Comparison of ENCODE assay signal across 33 cellular contexts in the genomic region with DNA sequence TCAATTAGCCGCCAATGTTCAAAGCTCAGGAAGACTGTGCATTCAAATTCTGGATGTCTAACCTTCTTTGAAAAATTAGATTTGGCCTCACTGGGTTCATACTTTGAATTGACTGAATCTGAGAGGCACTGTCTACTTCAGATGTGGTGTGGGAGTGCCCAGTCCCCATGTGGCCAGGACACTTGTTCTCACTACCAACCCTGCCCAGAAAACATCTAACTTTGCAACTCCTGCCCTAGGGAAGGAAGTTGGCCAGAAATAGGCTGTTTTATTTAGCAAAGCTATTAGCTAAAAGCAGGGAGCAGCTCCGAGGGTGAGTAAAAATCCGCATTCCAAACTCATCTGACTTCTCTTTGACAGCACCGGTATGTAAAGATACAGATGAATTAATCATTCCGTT.
DNase-seq lines count a peak whose midpoint lies in the region; ATAC-seq and TF ChIP-seq lines count a peak whose summit lies in the region.
"Had no signal": no experiment of that assay in that cellular context is flagged by ENCODE, and none has a peak within 500 bp of the region (broad histone marks: within the 10 kb centered on the region; RNA-seq: fewer than 3 reads in every experiment).

No MANE protein-coding gene starts in this region.

- peak overlapping the region in 7 of 10 donors; percentile 31 to 80 (median 56) for H3K27ac Mint-ChIP-seq in naive thymus-derived CD8-positive, alpha-beta T cell
- H3K27ac Mint-ChIP-seq: activated naive CD8-positive, alpha-beta T cell; mesothelial cell of epicardium; stimulated activated naive B cell treated with anti-CD40 and anti-IgM and Interleukin-4, amounts not matched to agents 10 μg/mL and 1 μg/mL and 100 μg/mL, for 72 hours; T-helper 1 cell treated with Interleukin-12 subunit alpha and Interleukin-12 subunit beta and Interleukin-4 antibody, amounts not matched to agents 30 μg/mL and 1 μg/mL, for 36 hours had no signal

- H3K9me3 Mint-ChIP-seq in naive thymus-derived CD8-positive, alpha-beta T cell: no peaks in the 10 kb centered on the region
- H3K9me3 Mint-ChIP-seq: CD8-positive, alpha-beta memory T cell; effector memory CD8-positive, alpha-beta T cell; mesothelial cell of epicardium; naive thymus-derived CD4-positive, alpha-beta T cell; stimulated activated naive B cell treated with anti-CD40 and anti-IgM and Interleukin-4, amounts not matched to agents 10 μg/mL and 1 μg/mL and 100 μg/mL, for 72 hours; T-helper 1 cell treated with Interleukin-12 subunit alpha and Interleukin-12 subunit beta and Interleukin-4 antibody, amounts not matched to agents 30 μg/mL and 1 μg/mL, for 36 hours had no signal

- intact Hi-C loops in left cardiac atrium (cut with DNase I) (no loop called here), right cardiac atrium (cut with DNase I) (no loop called here), body of pancreas (cut with DNase I) (no loop called here)

- no peaks in the 10 kb centered on the region for H3K36me3 Mint-ChIP-seq in naive thymus-derived CD8-positive, alpha-beta T cell
- H3K36me3 Mint-ChIP-seq: activated naive CD8-positive, alpha-beta T cell; mesothelial cell of epicardium had no signal

- H3K4me3 ChIP-seq in right cardiac atrium (ENCODE audit: low read length) (no peak overlapping the region), body of pancreas (no peak overlapping the region), coronary artery (no peak overlapping the region)
- H3K4me3 ChIP-seq: A549, MG63, upper lobe of right lung had no signal

- no peaks in the 10 kb centered on the region for H3K27me3 ChIP-seq in right cardiac atrium (ENCODE audit: control insufficient read depth, insufficient read depth)
- H3K27me3 ChIP-seq in body of pancreas: no peaks in the 10 kb centered on the region
- H3K27me3 ChIP-seq: MG63, upper lobe of right lung had no signal

- H3K9me3 ChIP-seq in right cardiac atrium (ENCODE audit: control insufficient read depth, low read length) (no peaks in the 10 kb centered on the region), body of pancreas (no peaks in the 10 kb centered on the region)
- H3K9me3 ChIP-seq: A549, MG63, SK-N-SH, upper lobe of right lung had no signal

- DNase-seq in left cardiac atrium: no peak
- DNase-seq in right cardiac atrium: no peak
- no peak for DNase-seq in body of pancreas
- DNase-seq in naive thymus-derived CD8-positive, alpha-beta T cell: no peak
- DNase-seq in NK-92 treated with Interleukin-12 subunit alpha and Interleukin-12 subunit beta, amount 100 ng/mL, for 24 hours (lab: John Stamatoyannopoulos, UW): no peak
- no peak for DNase-seq in coronary artery (ENCODE audit: low spot score)
- DNase-seq in NCI-H446 (lab: John Stamatoyannopoulos, UW): no peak
- DNase-seq: activated CD4-positive, alpha-beta T cell treated with anti-CD3 and anti-CD28 coated beads for 4 hours; activated CD8-positive, alpha-beta memory T cell treated with anti-CD3 and anti-CD28 coated beads for 24 hours; activated effector memory CD4-positive, alpha-beta T cell treated with Interleukin-2 at 50 U/mL for 16 hours; activated T-cell treated with anti-CD3 and anti-CD28 coated beads for 4 hours; caudate nucleus; CD8-positive, alpha-beta memory T cell; cortex of kidney; DMS153; effector memory CD8-positive, alpha-beta T cell; erythroblast; MG63; naive thymus-derived CD4-positive, alpha-beta T cell; NCI-H1105; NCI-H187; NCI-H510A treated with DMSO at 0.1 percent for 48 hours; occipital lobe; SK-N-SH; small intestine; stimulated activated naive B cell treated with anti-CD40 and anti-IgM and Interleukin-4, amounts not matched to agents 10 μg/mL and 1 μg/mL and 100 μg/mL, for 72 hours; upper lobe of right lung had no signal

- ATAC-seq in left cardiac atrium (peak; percentile 10 to 67), right cardiac atrium (no peak), body of pancreas (peak; percentile 47), HG02840 (IDR thresholded peaks at IDR 0.05; ENCODE audit: low FRiP score, unreplicated experiment) (no peak)
- no peak for ATAC-seq in naive thymus-derived CD8-positive, alpha-beta T cell
- ATAC-seq: A549; effector memory CD8-positive, alpha-beta T cell; naive thymus-derived CD4-positive, alpha-beta T cell; stimulated activated naive B cell treated with anti-CD40 and anti-IgM and Interleukin-4, amounts not matched to agents 10 μg/mL and 1 μg/mL and 100 μg/mL, for 72 hours; upper lobe of right lung had no signal

- H3K4me1 ChIP-seq in right cardiac atrium (ENCODE audit: control insufficient read depth, insufficient read depth, low read length) (peaks cover 2% of the 10 kb centered on the region), body of pancreas (peaks cover 24% of the 10 kb centered on the region)
- H3K4me1 ChIP-seq: A549 had no signal

- TF ChIP-seq CTCF in body of pancreas (IDR thresholded peaks at IDR 0.05) (no peak), coronary artery (IDR thresholded peaks at IDR 0.05) (no peak)

- no peaks in the 10 kb centered on the region for H3K27me3 Mint-ChIP-seq in naive thymus-derived CD8-positive, alpha-beta T cell
- H3K27me3 Mint-ChIP-seq: activated naive CD8-positive, alpha-beta T cell; effector memory CD8-positive, alpha-beta T cell; naive thymus-derived CD4-positive, alpha-beta T cell; stimulated activated naive B cell treated with anti-CD40 and anti-IgM and Interleukin-4, amounts not matched to agents 10 μg/mL and 1 μg/mL and 100 μg/mL, for 72 hours had no signal

- peak overlapping the region in 1 of 10 donors; percentile 7 for H3K4me3 Mint-ChIP-seq in naive thymus-derived CD8-positive, alpha-beta T cell
- H3K4me3 Mint-ChIP-seq: activated naive CD8-positive, alpha-beta T cell; CD8-positive, alpha-beta memory T cell; effector memory CD8-positive, alpha-beta T cell; mesothelial cell of epicardium; T-helper 1 cell treated with Interleukin-12 subunit alpha and Interleukin-12 subunit beta and Interleukin-4 antibody, amounts not matched to agents 30 μg/mL and 1 μg/mL, for 36 hours had no signal

- peaks cover 24 to 86% (median 68%) of the 10 kb centered on the region in 4 donors for H3K4me1 Mint-ChIP-seq in naive thymus-derived CD8-positive, alpha-beta T cell

- TF ChIP-seq POLR2A in body of pancreas (IDR thresholded peaks at IDR 0.05): no peak

- POLR2A ChIA-PET in naive thymus-derived CD8-positive, alpha-beta T cell (lab: Charles Lee): interaction anchor here (0.7 to 5.8 kb wide), 3 partner anchors 14 to 1494 kb away, joined by 4 to 46 read pairs (median 4); no protein-coding TSS in a partner anchor

- 66% methylated on average over 5 of the region's 5 CpGs for WGBS in right cardiac atrium
- WGBS in body of pancreas, 2 donors: 46 to 63% methylated on average over 5 of the region's 5 CpGs

- H3K27ac ChIP-seq in right cardiac atrium (ENCODE audit: low read length) (no peak overlapping the region), body of pancreas (peak overlapping the region; percentile 23 to 61 (median 42)), coronary artery (no peak overlapping the region)
- H3K27ac ChIP-seq: A549, KMS-11, upper lobe of right lung had no signal

- no peaks in the 10 kb centered on the region for H3K36me3 ChIP-seq in body of pancreas (replicated peaks in 1 of 2; ENCODE audit: insufficient read depth in 1 of 2, low read depth in 2 of 2)
- H3K36me3 ChIP-seq: MG63, upper lobe of right lung had no signal

Comparison
In these comparisons a context has a peak if more than half of its experiments do, and no peak if none do; other contexts are left out.
1. ATAC-seq: peak in left cardiac atrium (2 of 2) and body of pancreas (single experiment); none in right cardiac atrium (0 of 2), naive thymus-derived CD8-positive, alpha-beta T cell (0 of 2) and HG02840 (single experiment).
2. H3K27ac ChIP-seq: peak in body of pancreas (4 of 4); none in right cardiac atrium (single experiment) and coronary artery (0 of 2).